Comparison of ENCODE assay signal across 26 cellular contexts in the genomic region with DNA sequence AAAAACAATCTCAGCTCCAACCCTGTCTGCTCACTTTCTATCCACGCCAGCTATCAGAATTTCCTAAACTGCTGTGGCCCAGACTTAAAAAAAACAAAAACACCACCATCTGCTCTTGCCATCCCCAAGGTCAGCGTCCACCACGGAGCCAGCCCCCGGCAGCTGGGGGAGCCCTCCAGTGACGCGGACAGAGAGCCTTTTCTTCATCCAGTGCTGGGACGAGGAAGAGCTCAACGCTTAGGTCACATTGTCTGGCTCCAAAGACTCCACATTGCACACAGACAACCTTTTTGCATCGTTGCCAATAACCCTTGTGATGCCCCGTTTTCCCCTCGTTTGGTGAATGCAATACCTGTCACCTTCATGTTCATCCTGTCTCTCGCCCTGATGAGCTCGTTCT.
DNase-seq lines count a peak whose midpoint lies in the region; ATAC-seq and TF ChIP-seq lines count a peak whose summit lies in the region.
"Had no signal": no experiment of that assay in that cellular context is flagged by ENCODE, and none has a peak within 500 bp of the region (broad histone marks: within the 10 kb centered on the region; RNA-seq: fewer than 3 reads in every experiment).

No MANE protein-coding gene starts in this region.

- intact Hi-C loops in tibial artery (cut with DNase I; ENCODE audit: low total_unique reads): no loop called here
- intact Hi-C loops in MCF 10A (cut with micrococcal nuclease): no loop called here

- H3K36me3 Mint-ChIP-seq in activated naive CD4-positive, alpha-beta T cell treated with anti-CD3 and anti-CD28 coated beads, Interleukin-2, amount 50 U/mL, for 24 hours: peaks cover 14% of the 10 kb centered on the region
- H3K36me3 Mint-ChIP-seq in T-cell (peaks cover 49% of the 10 kb centered on the region), immature natural killer cell (peaks cover 12 to 29% (median 21%) of the 10 kb centered on the region in 3 donors), MCF 10A (ENCODE audit: insufficient read depth, unreplicated experiment) (no peaks in the 10 kb centered on the region)
- peaks cover 56 to 71% of the 10 kb centered on the region in 2 donors for H3K36me3 Mint-ChIP-seq in stimulated activated naive B cell treated with anti-CD40 and anti-IgM and Interleukin-4, amounts not matched to agents 10 μg/mL and 1 μg/mL and 100 μg/mL, for 72 hours

- no peaks in the 10 kb centered on the region for H3K27me3 Mint-ChIP-seq in activated naive CD4-positive, alpha-beta T cell treated with anti-CD3 and anti-CD28 coated beads, Interleukin-2, amount 50 U/mL, for 24 hours
- H3K27me3 Mint-ChIP-seq in T-cell (no peaks in the 10 kb centered on the region), immature natural killer cell (ENCODE audit: low read depth in 3 of 3) (peaks cover 8 to 18% (median 13%) of the 10 kb centered on the region in 3 donors), MCF 10A (ENCODE audit: insufficient read depth, unreplicated experiment) (peaks cover 2% of the 10 kb centered on the region)
- H3K27me3 Mint-ChIP-seq in stimulated activated naive B cell treated with anti-CD40 and anti-IgM and Interleukin-4, amounts not matched to agents 10 μg/mL and 1 μg/mL and 100 μg/mL, for 72 hours: no peaks in the 10 kb centered on the region

- H3K27ac ChIP-seq in tibial artery: no peak overlapping the region
- H3K27ac ChIP-seq: brain microvascular endothelial cell, gastrocnemius medialis, hepatocyte, transverse colon had no signal

- no peak for ATAC-seq in T-cell (replicated peaks in 1 of 4)
- no peak for ATAC-seq in stimulated activated naive B cell treated with anti-CD40 and anti-IgM and Interleukin-4, amounts not matched to agents 10 μg/mL and 1 μg/mL and 100 μg/mL, for 72 hours (replicated peaks)
- ATAC-seq: gastrocnemius medialis, GM12878, sciatic nerve had no signal

- BruUV-seq in MCF 10A (replicated peaks; lab: Mats Ljungman, UMichigan): no TSS peak

- TF ChIP-seq CTCF in tibial artery (IDR thresholded peaks at IDR 0.05): no peak
- TF ChIP-seq CTCF in MCF 10A (IDR thresholded peaks at IDR 0.05; ENCODE audit: unreplicated experiment): no peak

- no peak overlapping the region for H3K4me3 ChIP-seq in tibial artery
- H3K4me3 ChIP-seq: gastrocnemius medialis, GM12878, hepatocyte, lung, transverse colon had no signal

- H3K27me3 ChIP-seq in tibial artery: peaks cover 0 to 28% of the 10 kb centered on the region in 2 donors
- H3K27me3 ChIP-seq: hepatocyte, transverse colon had no signal

- CTCF ChIA-PET in T-cell (lab: Charles Lee): no interaction called here
- CTCF ChIA-PET in MCF 10A (lab: Yijun Ruan, JAX): interaction anchor here (0.6 to 1.2 kb wide), 2 partner anchors 229 to 986 kb away, joined by 3 to 4 read pairs; no protein-coding TSS in a partner anchor

- DNase-seq in activated naive CD4-positive, alpha-beta T cell treated with anti-CD3 and anti-CD28 coated beads, Interleukin-2, amount 50 U/mL, for 16 hours: no peak
- no peak for DNase-seq in T-cell
- no peak for DNase-seq in immature natural killer cell
- no peak for DNase-seq in stimulated activated naive B cell treated with anti-CD40 and anti-IgM and Interleukin-4, amounts not matched to agents 10 μg/mL and 1 μg/mL and 100 μg/mL, for 72 hours
- DNase-seq in inferior parietal cortex (ENCODE audit: extremely low spot score): no peak
- DNase-seq in tibial artery: no peak
- no peak for DNase-seq in MCF 10A (ENCODE audit: unreplicated experiment)
- DNase-seq: activated CD8-positive, alpha-beta memory T cell treated with anti-CD3 and anti-CD28 coated beads for 24 hours; activated effector memory CD4-positive, alpha-beta T cell treated with anti-CD3 and anti-CD28 coated beads, Interleukin-2, amount 50 U/mL, for 16 hours; activated T-cell treated with anti-CD3 and anti-CD28 coated beads for 4 hours; brain microvascular endothelial cell; gastrocnemius medialis; GOT3; HFFc6; NCI-H1048; NCI-H187; NCI-H510A treated with DMSO at 0.1 percent for 48 hours; OCI-M1; stimulated activated CD4-positive, alpha-beta T cell treated with anti-CD3 and anti-CD28 coated beads, Interleukin-12 subunit alpha, Interleukin-12 subunit beta, amount 100 ng/mL, for 4 hours; stimulated activated CD4-positive, alpha-beta T cell treated with anti-CD3 and anti-CD28 coated beads, Interleukin-2, amount 100 ng/mL, for 48 hours; transverse colon had no signal

- H3K9me3 ChIP-seq in tibial artery: no peaks in the 10 kb centered on the region
- H3K9me3 ChIP-seq: gastrocnemius medialis, transverse colon had no signal

- no peaks in the 10 kb centered on the region for H3K36me3 ChIP-seq in tibial artery
- H3K36me3 ChIP-seq: brain microvascular endothelial cell, gastrocnemius medialis, transverse colon had no signal

- POLR2A ChIA-PET in T-cell (lab: Charles Lee): interaction anchor here in 1 of 2 donors (0.5 kb wide), 1 partner anchor 14 kb away, joined by 3 read pairs; no protein-coding TSS in a partner anchor
- POLR2A ChIA-PET in MCF 10A (lab: Yijun Ruan, JAX): no interaction called here

- H3K4me1 ChIP-seq in tibial artery: no peaks in the 10 kb centered on the region
- H3K4me1 ChIP-seq: gastrocnemius medialis, transverse colon had no signal

- no peaks in the 10 kb centered on the region for H3K9me3 Mint-ChIP-seq in activated naive CD4-positive, alpha-beta T cell treated with anti-CD3 and anti-CD28 coated beads, Interleukin-2, amount 50 U/mL, for 24 hours
- no peaks in the 10 kb centered on the region for H3K9me3 Mint-ChIP-seq in T-cell
- H3K9me3 Mint-ChIP-seq in immature natural killer cell: no peaks in the 10 kb centered on the region
- H3K9me3 Mint-ChIP-seq in stimulated activated naive B cell treated with anti-CD40 and anti-IgM and Interleukin-4, amounts not matched to agents 10 μg/mL and 1 μg/mL and 100 μg/mL, for 72 hours: no peaks in the 10 kb centered on the region
- no peaks in the 10 kb centered on the region for H3K9me3 Mint-ChIP-seq in MCF 10A (ENCODE audit: unreplicated experiment)
- H3K9me3 Mint-ChIP-seq: HFFc6 had no signal

- peak overlapping the region; percentile 38 for H3K27ac Mint-ChIP-seq in activated naive CD4-positive, alpha-beta T cell treated with anti-CD3 and anti-CD28 coated beads, Interleukin-2, amount 50 U/mL, for 24 hours
- H3K27ac Mint-ChIP-seq in T-cell (peak overlapping the region; percentile 44 to 63), immature natural killer cell (peak overlapping the region in 4 of 6 donors; percentile 3 to 75 (median 64)), MCF 10A (ENCODE audit: low read depth, unreplicated experiment) (no peak overlapping the region)
- peak overlapping the region; percentile 10 for H3K27ac Mint-ChIP-seq in stimulated activated naive B cell treated with anti-CD40 and anti-IgM and Interleukin-4, amounts not matched to agents 10 μg/mL and 1 μg/mL and 100 μg/mL, for 72 hours
- H3K27ac Mint-ChIP-seq: HFFc6 had no signal

- H3K4me1 Mint-ChIP-seq in activated naive CD4-positive, alpha-beta T cell treated with anti-CD3 and anti-CD28 coated beads, Interleukin-2, amount 50 U/mL, for 24 hours: no peaks in the 10 kb centered on the region
- H3K4me1 Mint-ChIP-seq in T-cell (no peaks in the 10 kb centered on the region), immature natural killer cell (peaks cover 1 to 3% of the 10 kb centered on the region in 2 donors), MCF 10A (ENCODE audit: insufficient read depth, unreplicated experiment) (no peaks in the 10 kb centered on the region)
- H3K4me1 Mint-ChIP-seq in stimulated activated naive B cell treated with anti-CD40 and anti-IgM and Interleukin-4, amounts not matched to agents 10 μg/mL and 1 μg/mL and 100 μg/mL, for 72 hours: peaks cover 13 to 29% of the 10 kb centered on the region in 2 donors

- H3K4me3 Mint-ChIP-seq in activated naive CD4-positive, alpha-beta T cell treated with anti-CD3 and anti-CD28 coated beads, Interleukin-2, amount 50 U/mL, for 24 hours: no peak overlapping the region
- H3K4me3 Mint-ChIP-seq in T-cell (no peak overlapping the region), immature natural killer cell (no peak overlapping the region), MCF 10A (ENCODE audit: unreplicated experiment) (no peak overlapping the region)
- H3K4me3 Mint-ChIP-seq in stimulated activated naive B cell treated with anti-CD40 and anti-IgM and Interleukin-4, amounts not matched to agents 10 μg/mL and 1 μg/mL and 100 μg/mL, for 72 hours: no peak overlapping the region
- H3K4me3 Mint-ChIP-seq: HFFc6 had no signal
